Comparison of ENCODE assay signal across 8 cellular contexts in the genomic region with DNA sequence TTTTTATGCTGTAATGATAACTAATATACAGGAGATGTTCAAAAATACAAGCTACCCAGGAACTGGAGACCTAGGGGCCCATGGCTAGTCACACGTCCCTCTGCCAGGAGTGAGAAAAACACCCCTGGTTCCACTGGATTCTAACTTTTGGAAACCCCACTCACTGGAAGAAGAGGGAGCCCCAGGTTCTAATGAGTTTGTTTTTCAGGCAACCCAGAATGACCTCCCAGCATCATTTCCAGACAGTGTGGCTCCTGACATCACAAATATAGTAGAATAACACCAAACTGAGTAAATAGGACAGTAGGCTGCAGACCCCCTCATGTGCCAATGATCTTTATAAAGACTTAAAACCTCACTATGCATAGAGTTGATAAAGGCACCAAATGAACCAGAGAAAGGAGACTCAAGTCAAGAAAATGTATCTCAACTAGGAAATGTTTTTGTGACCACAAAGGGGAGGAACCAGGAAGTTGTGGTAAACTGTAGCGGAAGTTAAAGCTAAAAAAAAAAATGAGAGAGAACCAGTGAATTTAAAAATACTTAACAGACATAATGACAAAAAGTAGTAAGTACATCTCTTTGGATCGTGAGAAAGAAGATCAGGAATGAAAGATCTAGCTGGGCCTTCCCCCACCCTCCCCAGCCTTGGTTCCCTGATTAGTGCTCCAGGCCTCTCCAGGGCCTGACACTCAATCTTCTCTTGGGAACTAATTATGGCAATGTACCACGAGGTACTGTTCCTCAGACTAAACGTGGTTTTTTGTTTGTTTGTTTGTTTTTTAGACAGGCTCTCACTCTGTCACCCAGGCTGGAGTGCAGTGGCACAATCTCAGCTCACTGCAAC. TPM values are rescaled to one million over a fixed set of nuclear protein-coding genes. Genes with fewer than 3 reads are reported as not detected.
DNase-seq lines count a peak whose midpoint lies in the region; ATAC-seq, FAIRE-seq and TF ChIP-seq lines count a peak whose summit lies in the region.

No MANE protein-coding gene starts in this region.

- peak overlapping the region; percentile 89 for H3K27ac Mint-ChIP-seq in activated CD4-positive, alpha-beta memory T cell treated with anti-CD3 and anti-CD28 coated beads, Interleukin-2, amount 10 ng/mL, durations not matched to agents 7 days and 5 days

- DNase-seq in GM12891 (ENCODE audit: insufficient read length, low spot score) (no peak), mucosa of descending colon (no peak), NCI-H526 treated with DMSO at 0.1 percent for 48 hours (lab: John Stamatoyannopoulos, UW) (no peak), NK-92 (lab: John Stamatoyannopoulos, UW; ENCODE audit: unreplicated experiment) (no peak), NCI-H510A (lab: John Stamatoyannopoulos, UW) (no peak)
- DNase-seq in activated CD4-positive, alpha-beta memory T cell treated with anti-CD3 and anti-CD28 coated beads, Interleukin-2, amount 10 ng/mL, durations not matched to agents 7 days and 5 days, result no peak

- peak overlapping the region; percentile 50 for H3K4me3 Mint-ChIP-seq in activated CD4-positive, alpha-beta memory T cell treated with anti-CD3 and anti-CD28 coated beads, Interleukin-2, amount 10 ng/mL, durations not matched to agents 7 days and 5 days

- no peak overlapping the region for H3K4me3 ChIP-seq in mucosa of descending colon

- no peaks in the 10 kb centered on the region for H3K9me3 Mint-ChIP-seq in activated CD4-positive, alpha-beta memory T cell treated with anti-CD3 and anti-CD28 coated beads, Interleukin-2, amount 10 ng/mL, durations not matched to agents 7 days and 5 days

- intact Hi-C loops in mucosa of descending colon (cut with DNase I, micrococcal nuclease), result no loop called here

- peak; percentile 59 for FAIRE-seq in GM12891 (lab: Jason Lieb, UNC)

- no peak for TF ChIP-seq CTCF in mucosa of descending colon (IDR thresholded peaks at IDR 0.05)

- H3K36me3 Mint-ChIP-seq in activated CD4-positive, alpha-beta memory T cell treated with anti-CD3 and anti-CD28 coated beads, Interleukin-2, amount 10 ng/mL, durations not matched to agents 7 days and 5 days (ENCODE audit: low read depth), result peaks cover 4% of the 10 kb centered on the region

- CTCF ChIA-PET in activated CD4-positive, alpha-beta memory T cell treated with anti-CD3 and anti-CD28 coated beads, Interleukin-2, amount 10 ng/mL, durations not matched to agents 7 days and 5 days (lab: Charles Lee), result interaction anchor here (0.7 to 4.0 kb wide), 12 partner anchors 8 to 44 kb away, joined by 3 to 28 read pairs (median 7); no protein-coding TSS in a partner anchor

- H3K36me3 ChIP-seq in mucosa of descending colon (ENCODE audit: low read depth), result no peaks in the 10 kb centered on the region

- H3K27me3 Mint-ChIP-seq in activated CD4-positive, alpha-beta memory T cell treated with anti-CD3 and anti-CD28 coated beads, Interleukin-2, amount 10 ng/mL, durations not matched to agents 7 days and 5 days, result no peaks in the 10 kb centered on the region

- POLR2A ChIA-PET in activated CD4-positive, alpha-beta memory T cell treated with anti-CD3 and anti-CD28 coated beads, Interleukin-2, amount 10 ng/mL, durations not matched to agents 7 days and 5 days (lab: Charles Lee), result interaction anchor here (0.6 to 15.6 kb wide), 16 partner anchors 9 to 176 kb away, joined by 3 to 290 read pairs (median 5); a partner anchor contains a TSS

- H3K4me1 ChIP-seq in mucosa of descending colon (ENCODE audit: low read depth), result peaks cover 3% of the 10 kb centered on the region

- no peak for TF ChIP-seq POLR2A in GM12891 (IDR thresholded peaks at IDR 0.05; ENCODE audit: low read depth, low read length)

- peak; percentile 50 for ATAC-seq in HG03378 (IDR thresholded peaks at IDR 0.05; ENCODE audit: unreplicated experiment)
- ATAC-seq in mucosa of descending colon, result peak; percentile 76
- ATAC-seq in GM18502 (IDR thresholded peaks at IDR 0.05; ENCODE audit: poor library complexity, unreplicated experiment), result no peak

- no peaks in the 10 kb centered on the region for H3K9me3 ChIP-seq in mucosa of descending colon

- peaks cover 46% of the 10 kb centered on the region for H3K4me1 Mint-ChIP-seq in activated CD4-positive, alpha-beta memory T cell treated with anti-CD3 and anti-CD28 coated beads, Interleukin-2, amount 10 ng/mL, durations not matched to agents 7 days and 5 days

TF ChIP-seq in GM12891, 5 proteins besides CTCF, POLR2A, EP300 and RAD21:
- peak; percentile 54 for TF ChIP-seq SPI1 (IDR thresholded peaks at IDR 0.05; ENCODE audit: low read depth, low read length)
- TF ChIP-seq POLR2AphosphoS5 (IDR thresholded peaks at IDR 0.05; ENCODE audit: low read depth, low read length), result no peak
- TF ChIP-seq TAF1 (IDR thresholded peaks at IDR 0.05; ENCODE audit: low read depth, low read length), result no peak
- peak; percentile 33; the same call in 1 of the 2 replicates for TF ChIP-seq POU2F2 (IDR thresholded peaks at IDR 0.05; ENCODE audit: low read depth, low read length)
- no peak for TF ChIP-seq PAX5 (IDR thresholded peaks at IDR 0.05; ENCODE audit: insufficient read depth, low read length, severe bottlenecking)
TF ChIP-seq in GM12891: peak in this region for 2.

RNA-seq across cellular contexts. Expression of a gene that starts 19.8 kb away (rescaled TPM):
- polyA plus RNA-seq in GM12891 (2012; ENCODE audit: low read depth, missing spikeins), result 359 TPM
- total RNA-seq in activated CD4-positive, alpha-beta memory T cell treated with anti-CD3 and anti-CD28 coated beads, Interleukin-2, amount 10 ng/mL, durations not matched to agents 7 days and 5 days, result 100 to 1,000 TPM; 757 to 767 TPM
- total RNA-seq in mucosa of descending colon, result 100 to 1,000 TPM; 316 to 631 (median 383) TPM

RNA-seq across cellular contexts. Expression of a gene that starts 47.2 kb away (rescaled TPM):
- polyA plus RNA-seq in GM12891 (2012; ENCODE audit: low read depth, missing spikeins), result 36.3 TPM
- total RNA-seq in activated CD4-positive, alpha-beta memory T cell treated with anti-CD3 and anti-CD28 coated beads, Interleukin-2, amount 10 ng/mL, durations not matched to agents 7 days and 5 days, result 10 to 100 TPM; 62.1 to 70.8 TPM
- total RNA-seq in mucosa of descending colon, result 10 to 100 TPM; 37.8 to 48.1 (median 45.9) TPM

RNA-seq across cellular contexts. Expression of a gene that starts 48.0 kb away (rescaled TPM):
- polyA plus RNA-seq in GM12891 (2012; ENCODE audit: low read depth, missing spikeins), result 12.4 TPM
- total RNA-seq in activated CD4-positive, alpha-beta memory T cell treated with anti-CD3 and anti-CD28 coated beads, Interleukin-2, amount 10 ng/mL, durations not matched to agents 7 days and 5 days, result 10 to 100 TPM; 15.3 TPM
- total RNA-seq in mucosa of descending colon, result 1 to 10 TPM; 4.6 to 9.7 (median 5.9) TPM
